ENCODE assay signal across 20 cellular contexts in genomic region chr4:112801341-112801740, GRCh38.
DNase-seq lines count a peak whose midpoint lies in the region; ATAC-seq and TF ChIP-seq lines count a peak whose summit lies in the region.
"Had no signal": no experiment of that assay in that cellular context is flagged by ENCODE, and none has a peak within 500 bp of the region (broad histone marks: within the 10 kb centered on the region; RNA-seq: fewer than 3 reads in every experiment).

No MANE protein-coding gene starts in this region.

- no peak overlapping the region for H3K4ac ChIP-seq in neuronal stem cell (ENCODE audit: low read length)

- no peak overlapping the region for H2BK5ac ChIP-seq in neuronal stem cell (ENCODE audit: low read length)

- H3K9ac ChIP-seq in DND-41 (ENCODE audit: low read depth, low read length) = no peak overlapping the region
- no peak overlapping the region for H3K9ac ChIP-seq in neuronal stem cell (ENCODE audit: low read depth, low read length, poor library complexity)
- H3K9ac ChIP-seq: BLaER1 treated with 17β-estradiol and CSF1 and Interleukin-3, amounts not matched to agents 10 nM and 100 nM had no signal

- no peaks in the 10 kb centered on the region for H3K9me3 Mint-ChIP-seq in endothelial cell (ENCODE audit: unreplicated experiment)
- no peaks in the 10 kb centered on the region for H3K9me3 Mint-ChIP-seq in activated CD4-positive, alpha-beta T cell treated with anti-CD3 and anti-CD28 coated beads, Interleukin-2, amount 10 ng/mL, durations not matched to agents 7 days and 5 days
- H3K9me3 Mint-ChIP-seq: CD4-positive, alpha-beta memory T cell; HFFc6 had no signal

- H3K4me2 ChIP-seq in DND-41 (ENCODE audit: insufficient read depth, low read length) (no peak overlapping the region), neuronal stem cell (ENCODE audit: insufficient read depth, low read length, poor library complexity, severe bottlenecking) (no peak overlapping the region)
- H3K4me2 ChIP-seq: BLaER1 treated with 17β-estradiol and CSF1 and Interleukin-3, amounts not matched to agents 10 nM and 100 nM had no signal

- peaks cover 4% of the 10 kb centered on the region for H3K36me3 Mint-ChIP-seq in endothelial cell (ENCODE audit: low read depth, unreplicated experiment)
- no peaks in the 10 kb centered on the region for H3K36me3 Mint-ChIP-seq in activated CD4-positive, alpha-beta T cell treated with anti-CD3 and anti-CD28 coated beads, Interleukin-2, amount 10 ng/mL, durations not matched to agents 7 days and 5 days (ENCODE audit: low read depth)
- H3K36me3 Mint-ChIP-seq: CD14-positive monocyte; CD4-positive, alpha-beta memory T cell had no signal

- H3K4me3 Mint-ChIP-seq in endothelial cell (ENCODE audit: unreplicated experiment) = no peak overlapping the region
- no peak overlapping the region for H3K4me3 Mint-ChIP-seq in activated CD4-positive, alpha-beta T cell treated with anti-CD3 and anti-CD28 coated beads, Interleukin-2, amount 10 ng/mL, durations not matched to agents 7 days and 5 days
- H3K4me3 Mint-ChIP-seq: CD14-positive monocyte; CD4-positive, alpha-beta memory T cell; HFFc6 had no signal

- H3K14ac ChIP-seq in neuronal stem cell (ENCODE audit: low read length) = no peak overlapping the region

- H3K4me3 ChIP-seq in DND-41 (ENCODE audit: low read depth in 1 of 2, low read length in 2 of 2) (no peak overlapping the region), neuronal stem cell (ENCODE audit: low read length in 2 of 2) (no peak overlapping the region)
- H3K4me3 ChIP-seq: BLaER1 treated with 17β-estradiol and CSF1 and Interleukin-3, amounts not matched to agents 10 nM and 100 nM; HAP-1 had no signal

- H3K27ac ChIP-seq in DND-41 (ENCODE audit: low read length) = no peak overlapping the region
- H3K27ac ChIP-seq in neuronal stem cell (replicated peaks; ENCODE audit: low read length) = peak overlapping the region; percentile 62
- H3K27ac ChIP-seq: 22Rv1; BLaER1 treated with 17β-estradiol and CSF1 and Interleukin-3, amounts not matched to agents 10 nM and 100 nM had no signal

- H2BK15ac ChIP-seq in neuronal stem cell (ENCODE audit: low read length) = no peak overlapping the region

- peak; percentile 39; the same call in 1 of the 3 replicates for ATAC-seq in DND-41 (ENCODE audit: insufficient read depth, low read depth)

- H3K27me3 ChIP-seq in DND-41 (ENCODE audit: insufficient read depth, low read length, poor library complexity) = no peaks in the 10 kb centered on the region
- no peaks in the 10 kb centered on the region for H3K27me3 ChIP-seq in neuronal stem cell (ENCODE audit: control insufficient read depth in 3 of 3, insufficient read depth in 3 of 3, low read depth in 1 of 3, low read length in 3 of 3)
- H3K27me3 ChIP-seq: BE2C; BLaER1 treated with 17β-estradiol and CSF1 and Interleukin-3, amounts not matched to agents 10 nM and 100 nM had no signal

- no peak overlapping the region for H2AK5ac ChIP-seq in neuronal stem cell (ENCODE audit: low read depth, low read length)

- no peak overlapping the region for H3K18ac ChIP-seq in neuronal stem cell (ENCODE audit: low read length)

- no peaks in the 10 kb centered on the region for H3K4me1 ChIP-seq in DND-41 (ENCODE audit: insufficient read depth, low read length)
- peaks cover 0 to 3% of the 10 kb centered on the region in 2 donors for H3K4me1 ChIP-seq in neuronal stem cell (ENCODE audit: control insufficient read depth in 2 of 2, insufficient read depth in 1 of 2, low read depth in 1 of 2, low read length in 2 of 2)
- H3K4me1 ChIP-seq: BLaER1 treated with 17β-estradiol and CSF1 and Interleukin-3, amounts not matched to agents 10 nM and 100 nM had no signal

- no peak overlapping the region for H3K23ac ChIP-seq in neuronal stem cell (ENCODE audit: low read depth, low read length, poor library complexity)

- H2AFZ ChIP-seq in DND-41 (ENCODE audit: low read depth, low read length) (no peak overlapping the region), neuronal stem cell (ENCODE audit: low read length) (no peak overlapping the region)

- CTCF ChIA-PET in activated CD4-positive, alpha-beta T cell treated with anti-CD3 and anti-CD28 coated beads, Interleukin-2, amount 10 ng/mL, durations not matched to agents 7 days and 5 days (lab: Charles Lee) = interaction anchor here (1.8 kb wide), 1 partner anchor 12 kb away, joined by 4 read pairs; no protein-coding TSS in a partner anchor

- peaks cover 12% of the 10 kb centered on the region for H3K4me1 Mint-ChIP-seq in endothelial cell (ENCODE audit: unreplicated experiment)
- no peaks in the 10 kb centered on the region for H3K4me1 Mint-ChIP-seq in activated CD4-positive, alpha-beta T cell treated with anti-CD3 and anti-CD28 coated beads, Interleukin-2, amount 10 ng/mL, durations not matched to agents 7 days and 5 days
- H3K4me1 Mint-ChIP-seq: CD14-positive monocyte; CD4-positive, alpha-beta memory T cell had no signal

- no peaks in the 10 kb centered on the region for H3K9me3 ChIP-seq in DND-41 (ENCODE audit: insufficient read depth, low read length, severe bottlenecking)
- H3K9me3 ChIP-seq in neuronal stem cell (replicated peaks in 1 of 2; ENCODE audit: control insufficient read depth in 2 of 2, insufficient read depth in 1 of 2, low read depth in 1 of 2, low read length in 2 of 2) = no peaks in the 10 kb centered on the region
- H3K9me3 ChIP-seq: BE2C; BLaER1 treated with 17β-estradiol and CSF1 and Interleukin-3, amounts not matched to agents 10 nM and 100 nM; HAP-1 had no signal

- H4K91ac ChIP-seq in neuronal stem cell (ENCODE audit: low read depth, low read length, poor library complexity) = no peak overlapping the region

- H3K27ac Mint-ChIP-seq in endothelial cell (ENCODE audit: unreplicated experiment) = peak overlapping the region; percentile 9
- H3K27ac Mint-ChIP-seq in activated CD4-positive, alpha-beta T cell treated with anti-CD3 and anti-CD28 coated beads, Interleukin-2, amount 10 ng/mL, durations not matched to agents 7 days and 5 days = no peak overlapping the region
- H3K27ac Mint-ChIP-seq: CD14-positive monocyte; CD4-positive, alpha-beta memory T cell; HFFc6 had no signal

- no peak overlapping the region for H4K8ac ChIP-seq in neuronal stem cell (ENCODE audit: low read depth, low read length)

- H2BK120ac ChIP-seq in neuronal stem cell (ENCODE audit: low read depth, low read length) = no peak overlapping the region

- H3K79me2 ChIP-seq in DND-41 (ENCODE audit: insufficient read depth, low read length) = no peaks in the 10 kb centered on the region

- DNase-seq in NCI-H526 (lab: John Stamatoyannopoulos, UW) (peak; percentile 25 to 55), NCI-H526 treated with DMSO at 0.1 percent for 48 hours (lab: John Stamatoyannopoulos, UW) (no peak), DND-41 (no peak), endothelial cell (ENCODE audit: low spot score) (no peak), neuronal stem cell (ENCODE audit: low spot score) (peak; percentile 18)
- DNase-seq in effector CD8-positive, alpha-beta T cell (lab: John Stamatoyannopoulos, UW) = no peak
- no peak for DNase-seq in activated CD4-positive, alpha-beta T cell treated with anti-CD3 and anti-CD28 coated beads, Interleukin-2, amount 10 ng/mL, durations not matched to agents 7 days and 5 days
- DNase-seq: AML-193; BE2C; Calu3; CD4-positive, alpha-beta memory T cell; COR-L47; DMS53; DMS79 treated with DMSO at 0.1 percent for 48 hours; GOT3; HFFc6 had no signal

- H2BK12ac ChIP-seq in neuronal stem cell (ENCODE audit: low read length) = no peak overlapping the region

- H3K79me1 ChIP-seq in neuronal stem cell (ENCODE audit: low read depth, low read length) = no peaks in the 10 kb centered on the region

- POLR2A ChIA-PET in activated CD4-positive, alpha-beta T cell treated with anti-CD3 and anti-CD28 coated beads, Interleukin-2, amount 10 ng/mL, durations not matched to agents 7 days and 5 days (lab: Charles Lee) = no interaction called here

- no peaks in the 10 kb centered on the region for H3K36me3 ChIP-seq in DND-41 (ENCODE audit: insufficient read depth, low read length)
- no peaks in the 10 kb centered on the region for H3K36me3 ChIP-seq in neuronal stem cell (replicated peaks in 1 of 2; ENCODE audit: control insufficient read depth in 2 of 2, insufficient read depth in 2 of 2, low read length in 2 of 2)
- H3K36me3 ChIP-seq: BE2C; BLaER1 treated with 17β-estradiol and CSF1 and Interleukin-3, amounts not matched to agents 10 nM and 100 nM; HAP-1 had no signal

- TF ChIP-seq CTCF in DND-41 (IDR thresholded peaks at IDR 0.05; ENCODE audit: borderline replicate concordance, extremely low read depth, low read length, poor library complexity, severe bottlenecking) (no peak), endothelial cell (IDR thresholded peaks at IDR 0.05; ENCODE audit: unreplicated experiment) (no peak)

- peaks cover 2% of the 10 kb centered on the region for H3K27me3 Mint-ChIP-seq in endothelial cell (ENCODE audit: unreplicated experiment)
- peaks cover 6% of the 10 kb centered on the region for H3K27me3 Mint-ChIP-seq in activated CD4-positive, alpha-beta T cell treated with anti-CD3 and anti-CD28 coated beads, Interleukin-2, amount 10 ng/mL, durations not matched to agents 7 days and 5 days

- H4K20me1 ChIP-seq in DND-41 (ENCODE audit: insufficient read depth, low read length) = no peaks in the 10 kb centered on the region
- H4K20me1 ChIP-seq: BLaER1 treated with 17β-estradiol and CSF1 and Interleukin-3, amounts not matched to agents 10 nM and 100 nM had no signal

Comparison
In these comparisons a context has a peak if more than half of its experiments do, and no peak if none do; other contexts are left out.
1. DNase-seq: peak in NCI-H526 (2 of 2) and neuronal stem cell (single experiment); none in NCI-H526 treated with DMSO at 0.1 percent for 48 hours (single experiment), DND-41 (single experiment), endothelial cell (single experiment), effector CD8-positive, alpha-beta T cell (single experiment) and activated CD4-positive, alpha-beta T cell treated with anti-CD3 and anti-CD28 coated beads, Interleukin-2, amount 10 ng/mL, durations not matched to agents 7 days and 5 days (single experiment).